Comparison of ENCODE assay signal across 20 cellular contexts in genomic region chr3:195714380-195715011, GRCh38. TPM values are rescaled to one million over a fixed set of nuclear protein-coding genes. Genes with fewer than 3 reads are reported as not detected.
DNase-seq lines count a peak whose midpoint lies in the region; ATAC-seq and TF ChIP-seq lines count a peak whose summit lies in the region.
"Had no signal": no experiment of that assay in that cellular context is flagged by ENCODE, and none has a peak within 500 bp of the region (broad histone marks: within the 10 kb centered on the region; RNA-seq: fewer than 3 reads in every experiment).

No MANE protein-coding gene starts in this region.

- no TSS peak for BruUV-seq in PC-9 (replicated peaks; lab: Mats Ljungman, UMichigan)

- H4K20me1 ChIP-seq in PC-9 (ENCODE audit: insufficient read depth): no peaks in the 10 kb centered on the region

- peak; percentile 35 to 67 for ATAC-seq in right cardiac atrium
- no peak for ATAC-seq in left ventricle myocardium superior
- ATAC-seq: activated CD4-positive, alpha-beta T cell treated with anti-CD3 and anti-CD28 coated beads for 36 hours; activated T-cell treated with anti-CD3 and anti-CD28 coated beads, Interleukin-2, amount 50 U/mL, for 4 hours; T-cell had no signal

- no peak overlapping the region for H3K4me3 Mint-ChIP-seq in type B pancreatic cell
- H3K4me3 Mint-ChIP-seq in nephron progenitor cell: no peak overlapping the region
- H3K4me3 Mint-ChIP-seq: activated CD4-positive, alpha-beta T cell treated with anti-CD3 and anti-CD28 coated beads for 36 hours; activated T-cell treated with anti-CD3 and anti-CD28 coated beads, Interleukin-2, amount 50 U/mL, for 4 hours; central memory CD8-positive, alpha-beta T cell; T-cell had no signal

- H3K27me3 Mint-ChIP-seq in type B pancreatic cell (no peaks in the 10 kb centered on the region), nephron progenitor cell (ENCODE audit: low read depth, poor library complexity) (peaks cover 10% of the 10 kb centered on the region)
- H3K27me3 Mint-ChIP-seq: activated CD4-positive, alpha-beta T cell treated with anti-CD3 and anti-CD28 coated beads for 36 hours; central memory CD8-positive, alpha-beta T cell; T-cell had no signal

- H3K4me3 ChIP-seq in right cardiac atrium (ENCODE audit: low read length) (no peak overlapping the region), PC-9 (no peak overlapping the region)
- H3K4me3 ChIP-seq: gastrocnemius medialis had no signal

- H3K27ac Mint-ChIP-seq in type B pancreatic cell: peak overlapping the region; percentile 19
- H3K27ac Mint-ChIP-seq in nephron progenitor cell: no peak overlapping the region
- H3K27ac Mint-ChIP-seq: activated CD4-positive, alpha-beta T cell treated with anti-CD3 and anti-CD28 coated beads for 36 hours; T-cell had no signal

- H3K9me3 ChIP-seq in right cardiac atrium (ENCODE audit: control insufficient read depth, low read length) (no peaks in the 10 kb centered on the region), PC-9 (ENCODE audit: insufficient read depth, low read depth) (no peaks in the 10 kb centered on the region)
- H3K9me3 ChIP-seq: gastrocnemius medialis had no signal

- H3K36me3 ChIP-seq in PC-9 (ENCODE audit: low read depth): 0 out of 2 replicates have a peak, but pooled peaks cover 4% of the 10 kb centered on the region

- H3K27me3 ChIP-seq in right cardiac atrium (ENCODE audit: control insufficient read depth, insufficient read depth) (no peaks in the 10 kb centered on the region), PC-9 (ENCODE audit: insufficient read depth, low read depth) (no peaks in the 10 kb centered on the region)
- H3K27me3 ChIP-seq: gastrocnemius medialis had no signal

- H3K9me3 Mint-ChIP-seq in type B pancreatic cell (peaks cover 11% of the 10 kb centered on the region), nephron progenitor cell (no peaks in the 10 kb centered on the region)
- H3K9me3 Mint-ChIP-seq: activated T-cell treated with anti-CD3 and anti-CD28 coated beads, Interleukin-2, amount 50 U/mL, for 4 hours; central memory CD8-positive, alpha-beta T cell; T-cell had no signal

- POLR2A ChIA-PET in PC-9 (lab: Charles Lee; ENCODE audit: unreplicated experiment): no interaction called here

- peaks cover 56% of the 10 kb centered on the region for H3F3A ChIP-seq in PC-9 (ENCODE audit: insufficient read depth, low read depth)

- H3K4me2 ChIP-seq in PC-9: no peak overlapping the region
- H3K4me2 ChIP-seq: KMS-11 had no signal

- TF ChIP-seq CTCF in PC-9 (conservative IDR thresholded peaks at IDR 0.05): no peak
- no peak for TF ChIP-seq CTCF in type B pancreatic cell (conservative IDR thresholded peaks at IDR 0.05)
- TF ChIP-seq CTCF in nephron progenitor cell (IDR thresholded peaks at IDR 0.05): no peak

- H3K4me1 Mint-ChIP-seq in type B pancreatic cell (ENCODE audit: unreplicated experiment) (peaks cover 12% of the 10 kb centered on the region), nephron progenitor cell (peaks cover 27% of the 10 kb centered on the region)
- H3K4me1 Mint-ChIP-seq: central memory CD8-positive, alpha-beta T cell had no signal

- H3K27ac ChIP-seq in right cardiac atrium (ENCODE audit: low read length) (no peak overlapping the region), PC-9 (peak overlapping the region; percentile 93)
- H3K27ac ChIP-seq: KMS-11 had no signal

- 77% methylated on average over 6 of the region's 6 CpGs for WGBS in right cardiac atrium

- H3K79me2 ChIP-seq in PC-9 (ENCODE audit: low read depth): no peaks in the 10 kb centered on the region

- H3K9me2 ChIP-seq in PC-9 (ENCODE audit: insufficient read depth): no peaks in the 10 kb centered on the region

- peak in 2 of 3 donors; percentile 57 to 75 for DNase-seq in right cardiac atrium
- no peak for DNase-seq in left ventricle myocardium superior
- peak in 1 of 2 experiments; percentile 49 for DNase-seq in PC-9
- DNase-seq in islet precursor cell: peak; percentile 58
- DNase-seq in type B pancreatic cell (ENCODE audit: extremely low spot score, unreplicated experiment): no peak
- no peak for DNase-seq in NCI-H187 (lab: John Stamatoyannopoulos, UW)
- DNase-seq in nephron progenitor cell: no peak
- no peak for DNase-seq in NCI-H1105 (lab: John Stamatoyannopoulos, UW)
- DNase-seq: activated CD4-positive, alpha-beta T cell treated with anti-CD3 and anti-CD28 coated beads for 36 hours; activated naive CD4-positive, alpha-beta T cell treated with anti-CD3 and anti-CD28 coated beads, Interleukin-2, amount 50 U/mL, for 16 hours; activated T-cell treated with anti-CD3 and anti-CD28 coated beads, Interleukin-2, amount 50 U/mL, for 4 hours; C1 segment of cervical spinal cord; NCI-H187 treated with DMSO at 0.1 percent for 48 hours; NCI-H2227 treated with DMSO at 0.1 percent for 48 hours; occipital lobe; T-cell had no signal

- H3K4me1 ChIP-seq in right cardiac atrium (ENCODE audit: control insufficient read depth, insufficient read depth, low read length) (no peaks in the 10 kb centered on the region), PC-9 (replicated peaks; ENCODE audit: insufficient read depth) (peaks cover 51% of the 10 kb centered on the region)

- CTCF ChIA-PET in PC-9 (lab: Charles Lee): no interaction called here

- no peak overlapping the region for H2AFZ ChIP-seq in PC-9

- intact Hi-C loops in right cardiac atrium (cut with DNase I) (no loop called here), left ventricle myocardium superior (cut with micrococcal nuclease) (no loop called here), PC-9 (cut with micrococcal nuclease; ENCODE audit: unreplicated experiment) (no loop called here)

- H3K36me3 Mint-ChIP-seq in type B pancreatic cell (peaks cover 25% of the 10 kb centered on the region), nephron progenitor cell (ENCODE audit: low read depth) (peaks cover 21% of the 10 kb centered on the region)

RNA-seq across cellular contexts. Expression of gene MUC20, which starts 6.3 kb away (rescaled TPM):
- 1 to 10 TPM in 3 of 4 donors, under 1 TPM in 1; 0.86 to 4.8 (median 1.9) TPM for total RNA-seq in right cardiac atrium
- 1.7 TPM for polyA plus RNA-seq in right cardiac atrium
- 3.6 TPM for total RNA-seq in left ventricle myocardium superior
- total RNA-seq in PC-9 (2021): 98.1 and 176 TPM in 2 replicates
- total RNA-seq in type B pancreatic cell (ENCODE audit: low replicate concordance): 19.7 and 20.0 TPM in 2 replicates
- total RNA-seq: astrocyte had no signal

Comparison
In these comparisons a context has a peak if more than half of its experiments do, and no peak if none do; other contexts are left out.
1. DNase-seq: peak in right cardiac atrium (2 of 3) and islet precursor cell (single experiment); none in left ventricle myocardium superior (single experiment), type B pancreatic cell (single experiment), NCI-H187 (0 of 2), nephron progenitor cell (single experiment) and NCI-H1105 (single experiment).